In genomic region chr21:15104470-15104869, GRCh38 we compare ENCODE assay signal across 40 cellular contexts.
"Had no signal": no experiment of that assay in that cellular context is flagged by ENCODE, and none has a peak within 500 bp of the region (broad histone marks: within the 10 kb centered on the region; RNA-seq: fewer than 3 reads in every experiment).

No MANE protein-coding gene starts in this region.

- H3K4me1 Mint-ChIP-seq: activated naive CD4-positive, alpha-beta T cell treated with anti-CD3 and anti-CD28 coated beads, Interleukin-2, amount 10 ng/mL, durations not matched to agents 7 days and 5 days; activated naive CD4-positive, alpha-beta T cell treated with anti-CD3 and anti-CD28 coated beads, Interleukin-2, amount 50 U/mL, for 24 hours; activated naive CD8-positive, alpha-beta T cell treated with anti-CD3 and anti-CD28 coated beads for 36 hours; activated naive CD8-positive, alpha-beta T cell treated with anti-CD3 and anti-CD28 coated beads, Interleukin-2, amount 10 ng/mL, durations not matched to agents 7 days and 5 days; activated naive CD8-positive, alpha-beta T cell treated with anti-CD3 and anti-CD28 coated beads, Interleukin-2, amount 50 U/mL, for 24 hours; activated T-helper 17 cell treated with anti-CD3 and anti-CD28 coated beads, Interleukin-2, amount 50 U/mL, for 72 hours; central memory CD8-positive, alpha-beta T cell had no signal

- H3K9me3 ChIP-seq: adrenal gland, ascending aorta, body of pancreas, breast epithelium had no signal

- H3K27me3 ChIP-seq: adrenal gland, ascending aorta, body of pancreas, brain microvascular endothelial cell, breast epithelium, cardiac muscle cell had no signal

- H3K36me3 ChIP-seq: adrenal gland, ascending aorta, brain microvascular endothelial cell, breast epithelium, cardiac muscle cell had no signal

- H3K4me3 Mint-ChIP-seq: activated naive CD4-positive, alpha-beta T cell treated with anti-CD3 and anti-CD28 coated beads for 36 hours; activated naive CD4-positive, alpha-beta T cell treated with anti-CD3 and anti-CD28 coated beads, Interleukin-2, amount 10 ng/mL, durations not matched to agents 7 days and 5 days; activated naive CD4-positive, alpha-beta T cell treated with anti-CD3 and anti-CD28 coated beads, Interleukin-2, amount 50 U/mL, for 24 hours; activated naive CD8-positive, alpha-beta T cell; activated naive CD8-positive, alpha-beta T cell treated with anti-CD3 and anti-CD28 coated beads for 36 hours; activated naive CD8-positive, alpha-beta T cell treated with anti-CD3 and anti-CD28 coated beads, Interleukin-2, amount 10 ng/mL, durations not matched to agents 7 days and 5 days; activated naive CD8-positive, alpha-beta T cell treated with anti-CD3 and anti-CD28 coated beads, Interleukin-2, amount 50 U/mL, for 24 hours; activated T-cell treated with anti-CD3 and anti-CD28 coated beads, Interleukin-2, amount 50 U/mL, for 24 hours; activated T-cell treated with anti-CD3 and anti-CD28 coated beads, Interleukin-2, amount 50 U/mL, for 4 hours; activated T-cell treated with anti-CD3 and anti-CD28 coated beads, Interleukin-2, amount 50 U/mL, for 72 hours; activated T-helper 1 cell treated with anti-CD3 and anti-CD28 coated beads, Interleukin-12 subunit alpha, Interleukin-12 subunit beta, Interleukin-2, Interleukin-4 antibody, amounts not matched to agents 30 ng/mL and 10 ng/mL and 1 ng/mL, durations not matched to agents 14 hours and 24 hours and 36 hours; activated T-helper 17 cell treated with anti-CD3 and anti-CD28 coated beads, Interleukin-2, amount 50 U/mL, for 72 hours; brain; central memory CD8-positive, alpha-beta T cell had no signal

- H3K27me3 Mint-ChIP-seq: activated naive CD4-positive, alpha-beta T cell treated with anti-CD3 and anti-CD28 coated beads, Interleukin-2, amount 10 ng/mL, durations not matched to agents 7 days and 5 days; activated naive CD4-positive, alpha-beta T cell treated with anti-CD3 and anti-CD28 coated beads, Interleukin-2, amount 50 U/mL, for 24 hours; activated naive CD8-positive, alpha-beta T cell treated with anti-CD3 and anti-CD28 coated beads for 36 hours; activated naive CD8-positive, alpha-beta T cell treated with anti-CD3 and anti-CD28 coated beads, Interleukin-2, amount 10 ng/mL, durations not matched to agents 7 days and 5 days; activated naive CD8-positive, alpha-beta T cell treated with anti-CD3 and anti-CD28 coated beads, Interleukin-2, amount 50 U/mL, for 24 hours; activated T-cell treated with anti-CD3 and anti-CD28 coated beads, Interleukin-2, amount 50 U/mL, for 24 hours; activated T-helper 17 cell treated with anti-CD3 and anti-CD28 coated beads, Interleukin-2, amount 50 U/mL, for 72 hours; brain; central memory CD8-positive, alpha-beta T cell had no signal

- DNase-seq: activated effector memory CD4-positive, alpha-beta T cell treated with anti-CD3 and anti-CD28 coated beads, Interleukin-2, amount 50 U/mL, for 16 hours; activated effector memory CD4-positive, alpha-beta T cell treated with Interleukin-2 at 50 U/mL for 16 hours; activated gamma-delta T cell; activated gamma-delta T cell treated with Interleukin-2 at 50 U/mL for 16 hours; activated naive CD4-positive, alpha-beta T cell; activated naive CD4-positive, alpha-beta T cell treated with anti-CD3 and anti-CD28 coated beads for 36 hours; activated naive CD4-positive, alpha-beta T cell treated with anti-CD3 and anti-CD28 coated beads, Interleukin-2, amount 10 ng/mL, durations not matched to agents 7 days and 5 days; activated naive CD4-positive, alpha-beta T cell treated with anti-CD3 and anti-CD28 coated beads, Interleukin-2, amount 50 U/mL, for 16 hours; activated naive CD4-positive, alpha-beta T cell treated with Interleukin-2 at 50 U/mL for 16 hours; activated naive CD8-positive, alpha-beta T cell treated with anti-CD3 and anti-CD28 coated beads for 36 hours; activated naive CD8-positive, alpha-beta T cell treated with anti-CD3 and anti-CD28 coated beads, Interleukin-2, amount 10 ng/mL, durations not matched to agents 7 days and 5 days; activated naive CD8-positive, alpha-beta T cell treated with anti-CD3 and anti-CD28 coated beads, Interleukin-2, amount 50 U/mL, for 24 hours; activated T-cell treated with anti-CD3 and anti-CD28 coated beads, Interleukin-2, amount 50 U/mL, for 1 hour; activated T-cell treated with anti-CD3 and anti-CD28 coated beads, Interleukin-2, amount 50 U/mL, for 24 hours; activated T-cell treated with anti-CD3 and anti-CD28 coated beads, Interleukin-2, amount 50 U/mL, for 4 hours; activated T-cell treated with anti-CD3 and anti-CD28 coated beads, Interleukin-2, amount 50 U/mL, for 48 hours; activated T-cell treated with anti-CD3 and anti-CD28 coated beads, Interleukin-2, amount 50 U/mL, for 72 hours; adrenal gland; amniotic stem cell; amygdala; anterior cingulate cortex; aorta; body of pancreas; brain microvascular endothelial cell; caudate nucleus; central memory CD4-positive, alpha-beta T cell; cerebellar nuclear complex had no signal

- H3K27ac Mint-ChIP-seq: activated naive CD4-positive, alpha-beta T cell treated with anti-CD3 and anti-CD28 coated beads for 36 hours; activated naive CD4-positive, alpha-beta T cell treated with anti-CD3 and anti-CD28 coated beads, Interleukin-2, amount 10 ng/mL, durations not matched to agents 7 days and 5 days; activated naive CD4-positive, alpha-beta T cell treated with anti-CD3 and anti-CD28 coated beads, Interleukin-2, amount 50 U/mL, for 24 hours; activated naive CD4-positive, alpha-beta T cell treated with anti-CD3 and anti-CD28 coated beads, Interleukin-2, amount 50 U/mL, for 72 hours; activated naive CD8-positive, alpha-beta T cell; activated naive CD8-positive, alpha-beta T cell treated with anti-CD3 and anti-CD28 coated beads for 36 hours; activated naive CD8-positive, alpha-beta T cell treated with anti-CD3 and anti-CD28 coated beads, Interleukin-2, amount 10 ng/mL, durations not matched to agents 7 days and 5 days; activated naive CD8-positive, alpha-beta T cell treated with anti-CD3 and anti-CD28 coated beads, Interleukin-2, amount 50 U/mL, for 24 hours; activated T-cell treated with anti-CD3 and anti-CD28 coated beads, Interleukin-2, amount 50 U/mL, for 24 hours; activated T-cell treated with anti-CD3 and anti-CD28 coated beads, Interleukin-2, amount 50 U/mL, for 72 hours; activated T-helper 1 cell treated with anti-CD3 and anti-CD28 coated beads, Interleukin-12 subunit alpha, Interleukin-12 subunit beta, Interleukin-2, Interleukin-4 antibody, amounts not matched to agents 30 ng/mL and 10 ng/mL and 1 ng/mL, durations not matched to agents 14 hours and 24 hours and 36 hours; activated T-helper 17 cell treated with anti-CD3 and anti-CD28 coated beads, Interleukin-2, amount 50 U/mL, for 72 hours; activated T-helper 2 cell treated with anti-CD3 and anti-CD28 coated beads, Interferon-gamma antibody, Interleukin-2, Interleukin-4, amounts not matched to agents 10 μg/mL and 5 μg/mL and 100 μg/mL, durations not matched to agents 14 hours and 24 hours and 36 hours; brain had no signal

- H3K27ac ChIP-seq: adrenal gland, ascending aorta, body of pancreas, brain microvascular endothelial cell, breast epithelium, cardiac muscle cell had no signal

- H3K4me1 ChIP-seq: adrenal gland, ascending aorta, body of pancreas, breast epithelium had no signal

- FAIRE-seq: astrocyte, bronchial epithelial cell had no signal

- H3K4me3 ChIP-seq: adrenal gland, ascending aorta, body of pancreas, breast epithelium, cardiac muscle cell had no signal

- H3K9me3 Mint-ChIP-seq: activated naive CD4-positive, alpha-beta T cell treated with anti-CD3 and anti-CD28 coated beads for 36 hours; activated naive CD4-positive, alpha-beta T cell treated with anti-CD3 and anti-CD28 coated beads, Interleukin-2, amount 10 ng/mL, durations not matched to agents 7 days and 5 days; activated naive CD4-positive, alpha-beta T cell treated with anti-CD3 and anti-CD28 coated beads, Interleukin-2, amount 50 U/mL, for 24 hours; activated naive CD4-positive, alpha-beta T cell treated with anti-CD3 and anti-CD28 coated beads, Interleukin-2, amount 50 U/mL, for 72 hours; activated naive CD8-positive, alpha-beta T cell treated with anti-CD3 and anti-CD28 coated beads for 36 hours; activated naive CD8-positive, alpha-beta T cell treated with anti-CD3 and anti-CD28 coated beads, Interleukin-2, amount 10 ng/mL, durations not matched to agents 7 days and 5 days; activated naive CD8-positive, alpha-beta T cell treated with anti-CD3 and anti-CD28 coated beads, Interleukin-2, amount 50 U/mL, for 24 hours; activated T-cell treated with anti-CD3 and anti-CD28 coated beads, Interleukin-2, amount 50 U/mL, for 24 hours; activated T-cell treated with anti-CD3 and anti-CD28 coated beads, Interleukin-2, amount 50 U/mL, for 4 hours; activated T-cell treated with anti-CD3 and anti-CD28 coated beads, Interleukin-2, amount 50 U/mL, for 72 hours; activated T-helper 1 cell treated with anti-CD3 and anti-CD28 coated beads, Interleukin-12 subunit alpha, Interleukin-12 subunit beta, Interleukin-2, Interleukin-4 antibody, amounts not matched to agents 30 ng/mL and 10 ng/mL and 1 ng/mL, durations not matched to agents 14 hours and 24 hours and 36 hours; activated T-helper 17 cell treated with anti-CD3 and anti-CD28 coated beads, Interleukin-2, amount 50 U/mL, for 72 hours; activated T-helper 2 cell treated with anti-CD3 and anti-CD28 coated beads, Interferon-gamma antibody, Interleukin-2, Interleukin-4, amounts not matched to agents 10 μg/mL and 5 μg/mL and 100 μg/mL, durations not matched to agents 14 hours and 24 hours and 36 hours; brain; central memory CD8-positive, alpha-beta T cell had no signal

- ATAC-seq: activated naive CD4-positive, alpha-beta T cell treated with anti-CD3 and anti-CD28 coated beads, Interleukin-2, amount 50 U/mL, for 72 hours; activated naive CD8-positive, alpha-beta T cell treated with anti-CD3 and anti-CD28 coated beads, Interleukin-2, amount 50 U/mL, for 24 hours; activated T-cell treated with anti-CD3 and anti-CD28 coated beads, Interleukin-2, amount 50 U/mL, for 4 hours; activated T-cell treated with anti-CD3 and anti-CD28 coated beads, Interleukin-2, amount 50 U/mL, for 72 hours; activated T-helper 17 cell treated with anti-CD3 and anti-CD28 coated beads, Interleukin-2, amount 50 U/mL, for 72 hours; body of pancreas had no signal
